Comparison of ENCODE assay signal across 8 cellular contexts in the genomic region with DNA sequence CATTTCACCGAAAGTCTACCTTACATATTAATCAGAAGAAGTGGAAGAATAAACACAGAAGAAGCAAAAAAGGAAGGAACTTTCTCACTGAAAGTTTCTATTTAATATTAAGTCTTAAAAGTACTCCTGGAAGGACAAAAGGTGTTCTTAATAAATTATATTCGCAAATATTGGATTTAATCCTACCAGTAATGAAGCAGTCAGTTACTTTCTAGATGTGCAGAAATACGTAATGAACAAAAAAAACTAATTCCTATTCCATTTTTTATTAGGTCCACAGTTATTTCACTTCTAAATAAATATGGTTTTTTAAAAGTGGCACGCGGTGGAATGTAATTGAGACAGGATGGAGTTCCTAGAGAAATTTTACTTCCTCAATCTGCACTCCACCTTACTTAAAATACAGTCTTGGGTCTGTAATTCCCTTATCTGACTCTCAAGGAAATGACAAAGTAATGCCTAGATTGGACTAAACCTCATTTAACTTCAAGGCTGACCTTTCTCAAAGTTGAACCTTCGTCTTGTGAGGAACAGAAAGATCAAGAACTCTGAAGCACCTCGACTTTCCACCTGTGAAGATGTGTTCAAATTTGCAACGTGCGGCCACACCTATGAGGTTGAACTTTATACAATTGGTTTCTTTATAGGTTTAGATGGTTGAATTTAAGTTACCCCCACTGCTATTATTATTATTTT. TPM values are rescaled to one million over a fixed set of nuclear protein-coding genes. Genes with fewer than 3 reads are reported as not detected.
DNase-seq lines count a peak whose midpoint lies in the region; ATAC-seq and TF ChIP-seq lines count a peak whose summit lies in the region.

No MANE protein-coding gene starts in this region.

- in situ Hi-C loops in GM23248 (cut with MboI): no loop called here

- no peaks in the 10 kb centered on the region for H3K27me3 ChIP-seq in GM23248 (replicated peaks; ENCODE audit: insufficient read depth)
- H3K27me3 ChIP-seq in RWPE2 (ENCODE audit: insufficient read depth, poor library complexity, severe bottlenecking): no peaks in the 10 kb centered on the region
- no peaks in the 10 kb centered on the region for H3K27me3 ChIP-seq in esophagus (ENCODE audit: control insufficient read depth in 1 of 2, insufficient read depth in 2 of 2, low read length in 2 of 2)
- no peaks in the 10 kb centered on the region for H3K27me3 ChIP-seq in rectal smooth muscle tissue (ENCODE audit: control insufficient read depth, insufficient read depth, low read length)

- peak overlapping the region; percentile 98 for H3K9ac ChIP-seq in GM23248
- peak overlapping the region; percentile 91 for H3K9ac ChIP-seq in rectal smooth muscle tissue (ENCODE audit: low read length)

- peak overlapping the region; percentile 93 for H3K27ac ChIP-seq in GM23248
- H3K27ac ChIP-seq in RWPE2 (ENCODE audit: poor library complexity, severe bottlenecking): peak overlapping the region; percentile 77
- H3K27ac ChIP-seq in esophagus (ENCODE audit: low read depth in 2 of 2, low read length in 1 of 2): peak overlapping the region in 1 of 2 donors; percentile 96
- peak overlapping the region; percentile 95 for H3K27ac ChIP-seq in rectal smooth muscle tissue (ENCODE audit: low read depth, low read length)

- H3K79me2 ChIP-seq in GM23248 (ENCODE audit: insufficient read depth): peaks cover 50% of the 10 kb centered on the region

- TF ChIP-seq CTCF in RWPE2 (IDR thresholded peaks at IDR 0.05; ENCODE audit: poor library complexity, severe bottlenecking): no peak

- H3K36me3 ChIP-seq in GM23248 (ENCODE audit: low read depth): no peaks in the 10 kb centered on the region
- 0 out of 2 replicates have a peak, but pooled peaks cover 3% of the 10 kb centered on the region for H3K36me3 ChIP-seq in RWPE2 (ENCODE audit: low read depth)
- H3K36me3 ChIP-seq in esophagus (ENCODE audit: control insufficient read depth in 2 of 2, insufficient read depth in 2 of 2, low read length in 1 of 2): peaks cover 0 to 2% of the 10 kb centered on the region in 2 donors
- H3K36me3 ChIP-seq in rectal smooth muscle tissue (ENCODE audit: control insufficient read depth, insufficient read depth, low read length): no peaks in the 10 kb centered on the region

- H2AFZ ChIP-seq in GM23248: peak overlapping the region; percentile 51

- H3F3A ChIP-seq in GM23248 (ENCODE audit: insufficient read depth): peaks cover 32% of the 10 kb centered on the region

- H3K4me3 ChIP-seq in GM23248 (peak overlapping the region; percentile 92), RWPE2 (ENCODE audit: severe bottlenecking) (peak overlapping the region; percentile 73), esophagus (ENCODE audit: low read depth in 1 of 2, low read length in 2 of 2) (peak overlapping the region; percentile 58 to 77), rectal smooth muscle tissue (ENCODE audit: low read length) (peak overlapping the region; percentile 83)

- DNase-seq in GM23248 (no peak), RWPE2 (ENCODE audit: low spot score) (no peak), NCI-H1092 (lab: John Stamatoyannopoulos, UW) (no peak), mucosa of gallbladder (ENCODE audit: low spot score) (no peak)

- H3K4me1 ChIP-seq in GM23248 (ENCODE audit: insufficient read depth): peaks cover 21% of the 10 kb centered on the region
- H3K4me1 ChIP-seq in RWPE2 (ENCODE audit: insufficient read depth, poor library complexity, severe bottlenecking): peaks cover 26% of the 10 kb centered on the region
- H3K4me1 ChIP-seq in esophagus (ENCODE audit: control insufficient read depth in 2 of 2, insufficient read depth in 2 of 2, low read length in 1 of 2): peaks cover 0 to 4% of the 10 kb centered on the region in 2 donors
- peaks cover 12% of the 10 kb centered on the region for H3K4me1 ChIP-seq in rectal smooth muscle tissue (ENCODE audit: control insufficient read depth, insufficient read depth, low read length)

- H3K9me3 ChIP-seq in GM23248 (ENCODE audit: low read depth) (no peaks in the 10 kb centered on the region), RWPE2 (ENCODE audit: severe bottlenecking) (no peaks in the 10 kb centered on the region), esophagus (ENCODE audit: control insufficient read depth in 2 of 2, insufficient read depth in 1 of 2, low read depth in 1 of 2, low read length in 1 of 2) (no peaks in the 10 kb centered on the region)

- H3K9me2 ChIP-seq in GM23248 (ENCODE audit: insufficient read depth): no peaks in the 10 kb centered on the region

- peak overlapping the region; percentile 84 for H3K4me2 ChIP-seq in GM23248 (ENCODE audit: unreplicated experiment)

- WGBS in GM23248 (ENCODE audit: low coverage in 1 of 2, low lambda C conversion rate in 2 of 2, missing lambda C conversion rate in 2 of 2), 2 experiments: 46 to 58% methylated on average over 9 of the region's 9 CpGs
- 58 to 66% methylated on average over 9 of the region's 9 CpGs for WGBS in esophagus, 2 donors

- H4K20me1 ChIP-seq in GM23248 (ENCODE audit: insufficient read depth): no peaks in the 10 kb centered on the region

- ATAC-seq in RWPE2 (ENCODE audit: low read depth) (no peak), HG03571 (IDR thresholded peaks at IDR 0.05; ENCODE audit: unreplicated experiment) (no peak), HG02588 (IDR thresholded peaks at IDR 0.05; ENCODE audit: unreplicated experiment) (no peak)

RNA-seq across cellular contexts. Expression of gene TRAM2, which starts 1.1 kb away (rescaled TPM):
- 174 and 182 TPM in 2 replicates for total RNA-seq in GM23248 (2014; rRNA removed; shearing (Covaris generic))
- polyA plus RNA-seq in GM23248 (2016; fragmentation: Nextera tagmentation; extraction: Ambion mirVana) (141 and 145 TPM in 2 replicates), esophagus (1 to 10 TPM; 1.0 to 1.8 TPM)
- 16.0 TPM for total RNA-seq in mucosa of gallbladder

Comparison
In these comparisons a context has a peak if more than half of its experiments do, and no peak if none do; other contexts are left out.
1. RNA of gene TRAM2, which starts 1.1 kb away (total RNA-seq): 174 to 182 TPM in GM23248; 16.0 TPM in mucosa of gallbladder (single experiment); every median in the first group is over 10 times any median in the second.
2. Peak in every context shown above with its lines, with median percentiles within 50 percentile points of each other: H3K4me3 ChIP-seq.